ENCODE assay signal across 29 cellular contexts in genomic region chr5:159650803-159651202, GRCh38.
"Had no signal": no experiment of that assay in that cellular context is flagged by ENCODE, and none has a peak within 500 bp of the region (broad histone marks: within the 10 kb centered on the region; RNA-seq: fewer than 3 reads in every experiment).

No MANE protein-coding gene starts in this region.

- H3K36me3 ChIP-seq: brain microvascular endothelial cell, colonic mucosa, gastrocnemius medialis, WERI-Rb-1 had no signal

- H3K4me3 ChIP-seq: colonic mucosa, gastrocnemius medialis had no signal

- H3K27me3 ChIP-seq: brain microvascular endothelial cell, colonic mucosa, gastrocnemius medialis had no signal

- ATAC-seq: activated CD4-positive, CD25-positive, alpha-beta regulatory T cell treated with anti-CD3 and anti-CD28 coated beads, Interleukin-2, amount 50 U/mL, for 24 hours; activated CD8-positive, alpha-beta T cell treated with anti-CD3 and anti-CD28 coated beads for 36 hours; activated T-cell treated with anti-CD3 and anti-CD28 coated beads, Interleukin-2, amount 50 U/mL, for 4 hours; activated T-helper 17 cell treated with anti-CD3 and anti-CD28 coated beads, Interleukin-2, amount 50 U/mL, for 72 hours; esophagus mucosa; foreskin keratinocyte; gastrocnemius medialis; T-helper 17 cell had no signal

- H3K27ac ChIP-seq: brain microvascular endothelial cell, colonic mucosa, foreskin keratinocyte, gastrocnemius medialis, WERI-Rb-1 had no signal

- H3K4me1 ChIP-seq: colonic mucosa, foreskin keratinocyte, gastrocnemius medialis had no signal

- DNase-seq: activated B cell treated with CpG ODN at 0.5 μM for 24 hours; activated CD4-positive, alpha-beta T cell treated with anti-CD3 and anti-CD28 coated beads for 48 hours; activated CD4-positive, alpha-beta T cell treated with anti-CD3 and anti-CD28 coated beads, Interleukin-2, amount 50 U/mL, for 1 hour; activated CD4-positive, alpha-beta T cell treated with anti-CD3 and anti-CD28 coated beads, Interleukin-2, amount 50 U/mL, for 48 hours; activated CD8-positive, alpha-beta memory T cell treated with anti-CD3 and anti-CD28 coated beads for 24 hours; activated CD8-positive, alpha-beta T cell treated with anti-CD3 and anti-CD28 coated beads for 36 hours; activated effector memory CD4-positive, alpha-beta T cell treated with Interleukin-2 at 50 U/mL for 16 hours; activated gamma-delta T cell treated with Interleukin-2 at 50 U/mL for 16 hours; activated naive CD4-positive, alpha-beta T cell treated with anti-CD3 and anti-CD28 coated beads, Interleukin-2, amount 50 U/mL, for 16 hours; activated naive CD4-positive, alpha-beta T cell treated with Interleukin-2 at 50 U/mL for 16 hours; activated T-cell treated with anti-CD3 and anti-CD28 coated beads, Interleukin-2, amount 50 U/mL, for 4 hours; amniotic stem cell; anterior cingulate cortex; brain microvascular endothelial cell; central memory CD4-positive, alpha-beta T cell; cerebellar nuclear complex; colonic mucosa; effector CD8-positive, alpha-beta T cell; endodermal cell; foreskin keratinocyte; gastrocnemius medialis; glutamatergic neuron; T-helper 1 cell; T-helper 17 cell; T1000; WERI-Rb-1 had no signal

- H3K9me3 ChIP-seq: colonic mucosa, gastrocnemius medialis had no signal
